ENCODE assay signal across 11 cellular contexts in genomic region chr5:172637122-172637580, GRCh38. TPM values are rescaled to one million over a fixed set of nuclear protein-coding genes. Genes with fewer than 3 reads are reported as not detected.
DNase-seq lines count a peak whose midpoint lies in the region; ATAC-seq, FAIRE-seq and TF ChIP-seq lines count a peak whose summit lies in the region.
"Had no signal": no experiment of that assay in that cellular context is flagged by ENCODE, and none has a peak within 500 bp of the region (broad histone marks: within the 10 kb centered on the region; RNA-seq: fewer than 3 reads in every experiment).

No MANE protein-coding gene starts in this region.

- no peak overlapping the region for H3K14ac ChIP-seq in H1 (ENCODE audit: insufficient read length)

- peak overlapping the region; percentile 49; the same call in 1 of the 2 replicates for H2BK15ac ChIP-seq in H1 (ENCODE audit: low read length)

- H3K56ac ChIP-seq in H1 (replicated peaks; ENCODE audit: insufficient read length, low read depth, low read length), result no peak overlapping the region

- no peak for TF ChIP-seq CTCF in HEK293 (tag by site-specific recombination; IDR thresholded peaks at IDR 0.05)
- TF ChIP-seq CTCF in H1 (IDR thresholded peaks at IDR 0.05; ENCODE audit: control extremely low read depth in 1 of 3, insufficient read depth in 1 of 3, low read depth in 1 of 3, low read length in 3 of 3), result no peak

- peak overlapping the region; percentile 46; the same call in 1 of the 2 replicates for H2BK12ac ChIP-seq in H1 (ENCODE audit: low read depth, low read length)

- WGBS in H1 (ENCODE audit: extremely low coverage in 1 of 2, insufficient coverage in 1 of 2, insufficient read length in 1 of 2, insufficient replicate concordance in 2 of 2, low coverage in 1 of 2, low lambda C conversion rate in 2 of 2, missing lambda C conversion rate in 1 of 2), 2 experiments, result 83% methylated on average over 10 of the region's 10 CpGs; no CpG with 5 or more reads in 1 of the 2 experiments

- peaks cover 7% of the 10 kb centered on the region; the same call in 1 of the 2 replicates for H3K23me2 ChIP-seq in H1 (ENCODE audit: low read depth, low read length)

- H2AFZ ChIP-seq in H1 (ENCODE audit: low read length), result 0 out of 2 replicates have a peak overlapping the region, but pooled peaks have one; percentile 34

- H3K4me3 ChIP-seq in HEK293 (ENCODE audit: low read depth, low read length) (no peak overlapping the region), H1 (ENCODE audit: extremely low read depth in 1 of 4, insufficient read depth in 2 of 4, low read depth in 3 of 4, low read length in 4 of 4) (no peak overlapping the region), rectal smooth muscle tissue (ENCODE audit: low read length) (no peak overlapping the region)

- H3K4ac ChIP-seq in H1 (replicated peaks; ENCODE audit: insufficient read length, low read depth, low read length), result no peak overlapping the region

- H3K9ac ChIP-seq in H1 (replicated peaks in 1 of 4; ENCODE audit: extremely low read depth in 1 of 4, low read depth in 3 of 4, low read length in 3 of 4), result no peak overlapping the region
- no peak overlapping the region for H3K9ac ChIP-seq in rectal smooth muscle tissue (ENCODE audit: low read length)

- H3K36me3 ChIP-seq in HEK293 (ENCODE audit: control insufficient read depth in 2 of 2, insufficient read depth in 1 of 2, low read length in 2 of 2) (no peaks in the 10 kb centered on the region), H1 (ENCODE audit: control insufficient read depth in 2 of 4, insufficient read depth in 4 of 4, low read length in 3 of 4) (no peaks in the 10 kb centered on the region), rectal smooth muscle tissue (ENCODE audit: control insufficient read depth, insufficient read depth, low read length) (no peaks in the 10 kb centered on the region)

- no peak overlapping the region for H3K23ac ChIP-seq in H1 (ENCODE audit: insufficient read length)

- peaks cover 0 to 16% (median 9%) of the 10 kb centered on the region in 4 experiments; a peak in 6 of 7 replicates for H3K27me3 ChIP-seq in H1 (replicated peaks in 1 of 4; ENCODE audit: control insufficient read depth in 3 of 4, extremely low read depth in 1 of 4, insufficient read depth in 3 of 4, low read length in 3 of 4)
- no peaks in the 10 kb centered on the region for H3K27me3 ChIP-seq in rectal smooth muscle tissue (ENCODE audit: control insufficient read depth, insufficient read depth, low read length)

- H3K79me2 ChIP-seq in H1 (ENCODE audit: control insufficient read depth in 1 of 2, insufficient read depth in 2 of 2, low read length in 2 of 2), result no peaks in the 10 kb centered on the region

- DNase-seq in NCI-H226 (peak; percentile 47), H1 (ENCODE audit: low read depth in 1 of 2, low spot score in 2 of 2) (no peak), middle frontal gyrus (ENCODE audit: extremely low spot score, low spot score) (no peak)
- DNase-seq: activated CD8-positive, alpha-beta T cell treated with anti-CD3 and anti-CD28 coated beads, Interleukin-2, amount 10 ng/mL, durations not matched to agents 7 days and 5 days; PC-3 had no signal

- H4K91ac ChIP-seq in H1 (replicated peaks; ENCODE audit: insufficient read length, low read length), result peak overlapping the region; percentile 35

- H3K27ac ChIP-seq in HEK293 (ENCODE audit: extremely low read depth, low read depth, low read length) (no peak overlapping the region), H1 (ENCODE audit: low read depth, low read length) (no peak overlapping the region), rectal smooth muscle tissue (ENCODE audit: low read depth, low read length) (peak overlapping the region; percentile 69)

- no peak for TF ChIP-seq EP300 in H1 (IDR thresholded peaks at IDR 0.05; ENCODE audit: borderline replicate concordance in 1 of 2, low read depth in 2 of 2, low read length in 2 of 2)

- H3K4me2 ChIP-seq in H1 (ENCODE audit: insufficient read depth in 1 of 2, low read depth in 2 of 2, low read length in 2 of 2), result no peak overlapping the region

- CTCF ChIA-PET in HEK293 (lab: Yijun Ruan, JAX), result interaction anchor here (1.2 kb wide), 1 partner anchor 158 kb away, joined by 3 read pairs; no protein-coding TSS in a partner anchor
- CTCF ChIA-PET in H1 (lab: Charles Lee; ENCODE audit: partially characterized antibody), result interaction anchor here (1.1 to 2.2 kb wide), 5 partner anchors 9 to 50 kb away, joined by 3 to 7 read pairs (median 3); no protein-coding TSS in a partner anchor

- peak overlapping the region; percentile 32; the same call in 1 of the 2 replicates for H2BK5ac ChIP-seq in H1 (ENCODE audit: low read depth, low read length)

- H3K4me1 ChIP-seq in HEK293 (ENCODE audit: control insufficient read depth, insufficient read depth, low read length), result no peaks in the 10 kb centered on the region
- peaks cover 0 to 13% (median 2%) of the 10 kb centered on the region in 4 experiments; a peak in 2 of 7 replicates for H3K4me1 ChIP-seq in H1 (replicated peaks in 1 of 4; ENCODE audit: control insufficient read depth in 3 of 4, insufficient read depth in 4 of 4, low read length in 3 of 4)
- peaks cover 6% of the 10 kb centered on the region for H3K4me1 ChIP-seq in rectal smooth muscle tissue (ENCODE audit: control insufficient read depth, insufficient read depth, low read length)

- ATAC-seq in GM21515 (IDR thresholded peaks at IDR 0.05; ENCODE audit: unreplicated experiment) (no peak), HG02610 (IDR thresholded peaks at IDR 0.05; ENCODE audit: unreplicated experiment) (no peak)
- ATAC-seq: activated CD8-positive, alpha-beta T cell treated with anti-CD3 and anti-CD28 coated beads, Interleukin-2, amount 10 ng/mL, durations not matched to agents 7 days and 5 days; PC-3 had no signal

- no peak overlapping the region; the same call in none of the 2 replicates for H3K18ac ChIP-seq in H1 (ENCODE audit: extremely low read depth, low read length)

- H2BK120ac ChIP-seq in H1 (replicated peaks; ENCODE audit: low read depth, low read length), result no peak overlapping the region

- no peak for TF ChIP-seq POLR2A in H1 (IDR thresholded peaks at IDR 0.05; ENCODE audit: control extremely low read depth in 1 of 2, low read depth in 2 of 2, low read length in 2 of 2)

- no peak for FAIRE-seq in H1 (lab: Jason Lieb, UNC)
- FAIRE-seq: astrocyte, G401.6 had no signal

- TF ChIP-seq RAD21 in H1 (IDR thresholded peaks at IDR 0.05 in 1 of 2, conservative IDR thresholded peaks at IDR 0.05 in 1 of 2; ENCODE audit: low read depth in 2 of 2, low read length in 2 of 2), result peak in 1 of 2 experiments; percentile 12; a peak in 1 of 4 replicates

- H3K79me1 ChIP-seq in H1 (ENCODE audit: low read depth, low read length), result no peaks in the 10 kb centered on the region

- no peak overlapping the region; the same call in 1 of the 2 replicates for H4K8ac ChIP-seq in H1 (ENCODE audit: extremely low read depth, insufficient read depth, low read length)

- H4K20me1 ChIP-seq in H1 (replicated peaks in 1 of 2; ENCODE audit: control insufficient read depth in 1 of 2, insufficient read depth in 2 of 2, low read length in 2 of 2), result no peaks in the 10 kb centered on the region

- H3K9me3 ChIP-seq in HEK293 (ENCODE audit: control insufficient read depth, insufficient read depth, low read depth, low read length) (no peaks in the 10 kb centered on the region), H1 (ENCODE audit: insufficient read depth in 2 of 2, low read depth in 1 of 2, low read length in 1 of 2) (no peaks in the 10 kb centered on the region)

- H4K5ac ChIP-seq in H1 (ENCODE audit: insufficient read length, low read depth, low read length), result no peak overlapping the region

- POLR2A ChIA-PET in HEK293 (lab: Yijun Ruan, JAX) (no interaction called here), H1 (lab: Charles Lee; ENCODE audit: partially characterized antibody) (interaction anchor here (0.8 kb wide), 1 partner anchor 12 kb away, joined by 3 read pairs; no protein-coding TSS in a partner anchor)

- H2AK5ac ChIP-seq in H1 (ENCODE audit: low read depth, low read length), result no peak overlapping the region

- peak overlapping the region; percentile 72; the same call in 1 of the 2 replicates for H2BK20ac ChIP-seq in H1 (ENCODE audit: low read length)

RNA-seq across cellular contexts. Expression of gene NEURL1B, which starts 3.9 kb away (rescaled TPM):
- total RNA-seq in H1 (2021; fragmentation: NEBNext Ultra II Directional; extraction: Animal tissue kit (Norgen Biotek cat#: 25700)), result 5.7 and 6.1 TPM in 2 replicates
- polyA plus RNA-seq in H1 (2011; rRNA removed), result 3.3 and 5.4 TPM in 2 replicates
- 4.8 TPM for polyA plus RNA-seq in H1 (2011; cell fraction: cytosol; rRNA removed)
- polyA plus RNA-seq in H1 (2011; cell fraction: nucleus; rRNA removed), result 15.7 TPM
- polyA plus RNA-seq in H1 (2012, experiment 1 of 2), result 4.5 to 5.3 TPM (median 4.5 TPM) in 4 replicates
- polyA plus RNA-seq in H1 (2012, experiment 2 of 2), result 4.2 TPM
- 2.9 TPM for polyA plus RNA-seq in H1 (2013, experiment 1 of 2)
- polyA plus RNA-seq in H1 (2013, experiment 2 of 2), result 2.8 TPM
- polyA minus RNA-seq in H1 (2011; rRNA and poly(A)+ RNA removed), result 3.9 and 4.0 TPM in 2 replicates
- 5.5 TPM for polyA minus RNA-seq in H1 (2011; cell fraction: cytosol; rRNA and poly(A)+ RNA removed)
- 4.4 TPM for polyA minus RNA-seq in H1 (2011; cell fraction: nucleus; rRNA and poly(A)+ RNA removed)
